Comparison of ENCODE assay signal across 20 cellular contexts in the genomic region with DNA sequence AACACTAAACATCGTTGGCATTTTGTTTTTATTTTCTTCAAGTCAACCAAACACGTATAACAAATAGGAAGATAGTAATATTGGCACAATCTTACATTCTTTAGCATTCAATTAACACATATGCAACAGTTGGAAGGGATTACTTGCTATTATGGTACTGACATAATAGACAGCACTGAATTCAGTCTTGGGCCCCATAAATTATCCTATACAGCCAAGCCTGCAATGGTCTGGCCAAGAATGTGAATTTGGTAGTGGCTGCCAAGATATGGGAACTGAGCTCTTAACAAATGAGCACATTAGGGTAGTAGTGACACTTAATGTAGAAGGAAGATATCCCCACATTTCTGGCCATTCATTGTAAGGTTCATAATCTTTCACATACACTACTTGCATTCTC. TPM values are rescaled to one million over a fixed set of nuclear protein-coding genes. Genes with fewer than 3 reads are reported as not detected.
DNase-seq lines count a peak whose midpoint lies in the region; ATAC-seq, FAIRE-seq and TF ChIP-seq lines count a peak whose summit lies in the region.
"Had no signal": no experiment of that assay in that cellular context is flagged by ENCODE, and none has a peak within 500 bp of the region (broad histone marks: within the 10 kb centered on the region; RNA-seq: fewer than 3 reads in every experiment).

No MANE protein-coding gene starts in this region.

- no peaks in the 10 kb centered on the region for H3K9me3 ChIP-seq in HepG2 (ENCODE audit: low read length)
- H3K9me3 ChIP-seq in right lobe of liver: no peaks in the 10 kb centered on the region
- H3K9me3 ChIP-seq in K562 (replicated peaks; ENCODE audit: control insufficient read depth, insufficient read depth, low read depth, low read length): no peaks in the 10 kb centered on the region
- H3K9me3 ChIP-seq: BLaER1 treated with 17β-estradiol and CSF1 and Interleukin-3, amounts not matched to agents 10 nM and 100 nM had no signal

- no peak overlapping the region for H3K4me2 ChIP-seq in HepG2 (ENCODE audit: low read depth, low read length)
- H3K4me2 ChIP-seq in K562 (ENCODE audit: insufficient read depth, low read length): no peak overlapping the region

- FAIRE-seq in HepG2 (lab: Jason Lieb, UNC): peak; percentile 26
- no peak for FAIRE-seq in K562 (lab: Jason Lieb, UNC)
- FAIRE-seq: GM12878, H1 had no signal

- POLR2A ChIA-PET in HepG2 (lab: Yijun Ruan, JAX): no interaction called here
- POLR2A ChIA-PET in K562 (lab: Yijun Ruan, JAX): no interaction called here

- H2AFZ ChIP-seq in HepG2 (ENCODE audit: low read length) (no peak overlapping the region), K562 (ENCODE audit: low read depth, low read length) (no peak overlapping the region)

- no peak overlapping the region for H3K9ac ChIP-seq in HepG2 (ENCODE audit: insufficient read depth, low read depth, low read length)
- H3K9ac ChIP-seq in K562 (ENCODE audit: insufficient read depth in 1 of 2, low read depth in 2 of 2, low read length in 2 of 2): no peak overlapping the region
- H3K9ac ChIP-seq: BLaER1 treated with 17β-estradiol and CSF1 and Interleukin-3, amounts not matched to agents 10 nM and 100 nM had no signal

- in situ Hi-C loops in HepG2 (cut with HindIII; ENCODE audit: extremely low pct_ligation_motif_present, low pct_unique_long_range_greater_than_20kb): no loop called here
- in situ Hi-C loops in K562 (cut with MboI): no loop called here

- intact Hi-C loops in HepG2 (cut with micrococcal nuclease; ENCODE audit: unreplicated experiment): no loop called here
- intact Hi-C loops in right lobe of liver (cut with DNase I): no loop called here
- intact Hi-C loops in K562 (cut with micrococcal nuclease): no loop called here

- DNase-seq in HepG2 (ENCODE audit: low spot score) (no peak), right lobe of liver (no peak), NCI-H446 treated with DMSO at 0.1 percent for 48 hours (lab: John Stamatoyannopoulos, UW) (peak; percentile 56), K562 (ENCODE audit: extremely low read depth in 1 of 4, low spot score in 3 of 4) (no peak), NCI-H146 (lab: John Stamatoyannopoulos, UW) (no peak), NCI-H2227 treated with DMSO at 0.1 percent for 48 hours (lab: John Stamatoyannopoulos, UW) (no peak)
- DNase-seq: 8988T; Calu3; CD8-positive, alpha-beta T cell; DMS 273 treated with DMSO at 0.1 percent for 48 hours; DMS53; DND-41; EL; H9; IMR-90 had no signal

- H3K4me1 ChIP-seq in HepG2 (ENCODE audit: insufficient read depth, low read length) (peaks cover 9% of the 10 kb centered on the region; the same call in 1 of the 2 replicates), right lobe of liver (no peaks in the 10 kb centered on the region), K562 (replicated peaks in 1 of 2; ENCODE audit: control insufficient read depth in 2 of 2, insufficient read depth in 2 of 2, low read length in 2 of 2) (peaks cover 0 to 11% of the 10 kb centered on the region in 2 experiments; a peak in 2 of 5 replicates)

- under 1% methylated on average over 2 of the region's 2 CpGs for WGBS in HepG2 (ENCODE audit: low lambda C conversion rate)
- WGBS in right lobe of liver (ENCODE audit: insufficient coverage, low coverage, low lambda C conversion rate, missing lambda C conversion rate): 80% methylated on average over 2 of the region's 2 CpGs
- WGBS in K562 (ENCODE audit: insufficient coverage, low coverage, missing lambda C conversion rate): 31% methylated on average over 2 of the region's 2 CpGs

- H3K4me3 ChIP-seq in HepG2 (replicated peaks in 1 of 3; ENCODE audit: insufficient read depth in 1 of 3, low read depth in 2 of 3, low read length in 3 of 3) (no peak overlapping the region), right lobe of liver (no peak overlapping the region), K562 (no peak overlapping the region)
- H3K4me3 ChIP-seq: BLaER1 treated with 17β-estradiol and CSF1 and Interleukin-3, amounts not matched to agents 10 nM and 100 nM; GM12878 had no signal

- no peaks in the 10 kb centered on the region for H3K9me1 ChIP-seq in K562 (ENCODE audit: control insufficient read depth, insufficient read depth, low read length)

- H3K79me2 ChIP-seq in HepG2 (ENCODE audit: insufficient read depth, low read length): no peaks in the 10 kb centered on the region
- H3K79me2 ChIP-seq in K562 (ENCODE audit: control insufficient read depth, insufficient read depth, low read length): no peaks in the 10 kb centered on the region

- H3K27ac ChIP-seq in HepG2 (ENCODE audit: extremely low read length, insufficient read depth, low read length) (no peak overlapping the region), right lobe of liver (no peak overlapping the region), K562 (ENCODE audit: extremely low read depth, low read depth, low read length) (no peak overlapping the region)
- H3K27ac ChIP-seq: HL-60 had no signal

- H3K36me3 ChIP-seq in HepG2 (replicated peaks in 1 of 2; ENCODE audit: control insufficient read depth in 1 of 2, insufficient read depth in 2 of 2, low read length in 2 of 2) (no peaks in the 10 kb centered on the region), right lobe of liver (no peaks in the 10 kb centered on the region), K562 (ENCODE audit: control insufficient read depth, insufficient read depth, low read length) (no peaks in the 10 kb centered on the region)
- H3K36me3 ChIP-seq: BLaER1 treated with 17β-estradiol and CSF1 and Interleukin-3, amounts not matched to agents 10 nM and 100 nM had no signal

- no peak for TF ChIP-seq CTCF in HepG2 (CRISPR knock-in tag; IDR thresholded peaks at IDR 0.05)
- no peak for TF ChIP-seq CTCF in right lobe of liver (IDR thresholded peaks at IDR 0.05)
- TF ChIP-seq CTCF in K562 (IDR thresholded peaks at IDR 0.05 in 2 of 3, conservative IDR thresholded peaks at IDR 0.05 in 1 of 3; ENCODE audit: insufficient read depth in 2 of 3, low read depth in 1 of 3, low read length in 3 of 3): no peak

- TF ChIP-seq POLR2A in HepG2 (IDR thresholded peaks at IDR 0.05; ENCODE audit: insufficient read depth in 1 of 2, low read depth in 2 of 2, low read length in 2 of 2) (no peak), right lobe of liver (IDR thresholded peaks at IDR 0.05) (no peak), K562 (conservative IDR thresholded peaks at IDR 0.05) (no peak)

- TF ChIP-seq EP300 in HepG2 (IDR thresholded peaks at IDR 0.05; ENCODE audit: low read depth in 2 of 2, low read length in 2 of 2) (no peak), HepG2 (CRISPR knock-in tag; IDR thresholded peaks at IDR 0.05; ENCODE audit: borderline replicate concordance) (no peak), K562 (IDR thresholded peaks at IDR 0.05; ENCODE audit: low read length) (no peak)

- CTCF ChIA-PET in HepG2 (lab: Yijun Ruan, JAX; ENCODE audit: low intra/inter-chr PET ratio, low total read pairs) (no interaction called here), K562 (lab: Yijun Ruan, JAX; ENCODE audit: low intra/inter-chr PET ratio) (no interaction called here)

- ATAC-seq in HepG2 (no peak), right lobe of liver (no peak), K562 (no peak), HG02798 (IDR thresholded peaks at IDR 0.05; ENCODE audit: poor library complexity, unreplicated experiment) (no peak)
- ATAC-seq: CD8-positive, alpha-beta T cell; GM12878 had no signal

- H4K20me1 ChIP-seq in HepG2 (ENCODE audit: insufficient read depth, low read length) (no peaks in the 10 kb centered on the region), K562 (replicated peaks; ENCODE audit: control insufficient read depth, insufficient read depth, low read length) (no peaks in the 10 kb centered on the region)
- H4K20me1 ChIP-seq: BLaER1 treated with 17β-estradiol and CSF1 and Interleukin-3, amounts not matched to agents 10 nM and 100 nM had no signal

- no peaks in the 10 kb centered on the region; a peak in 1 of 5 replicates for H3K27me3 ChIP-seq in HepG2 (ENCODE audit: control insufficient read depth in 1 of 2, insufficient read depth in 2 of 2, low read length in 2 of 2)
- no peaks in the 10 kb centered on the region for H3K27me3 ChIP-seq in right lobe of liver
- H3K27me3 ChIP-seq in K562 (ENCODE audit: control insufficient read depth in 2 of 2, insufficient read depth in 2 of 2, low read length in 2 of 2): no peaks in the 10 kb centered on the region
- H3K27me3 ChIP-seq: BLaER1 treated with 17β-estradiol and CSF1 and Interleukin-3, amounts not matched to agents 10 nM and 100 nM had no signal

- TF ChIP-seq RAD21 in HepG2 (CRISPR knock-in tag; IDR thresholded peaks at IDR 0.05) (no peak), K562 (CRISPR knock-in tag; conservative IDR thresholded peaks at IDR 0.05 in 1 of 2, IDR thresholded peaks at IDR 0.05 in 1 of 2) (no peak)

- BruUV-seq in HepG2 (replicated peaks; lab: Mats Ljungman, UMichigan): no TSS peak
- no TSS peak for BruUV-seq in K562 (replicated peaks; lab: Mats Ljungman, UMichigan)

RNA-seq across cellular contexts. Expression of a gene that starts 44.8 kb away (rescaled TPM):
- total RNA-seq in HepG2 (2016; rRNA removed; fragmentation: Illumina TruSeq; extraction: Trizol) (115 and 183 TPM in 2 replicates), right lobe of liver (1 to 10 TPM; 2.2 to 8.0 (median 2.9) TPM), K562 (2014; rRNA removed) (15.5 and 16.2 TPM in 2 replicates), K562 (2014; rRNA removed; fragmentation: Illumina TruSeq; extraction: Trizol) (29.7 and 33.9 TPM in 2 replicates), K562 (2015; rRNA removed; fragmentation: Illumina TruSeq; extraction: Trizol) (21.6 and 24.3 TPM in 2 replicates), K562 (2021) (18.4 and 21.1 TPM in 2 replicates)
- 16.6 and 18.3 TPM in 2 replicates for total RNA-seq in HepG2 (2016; cell fraction: cytosol; rRNA removed; fragmentation: Illumina TruSeq; extraction: Trizol; ENCODE audit: low read depth)
- 116 and 185 TPM in 2 replicates for total RNA-seq in HepG2 (2016; cell fraction: insoluble cytoplasmic fraction; rRNA removed; fragmentation: Illumina TruSeq; extraction: Trizol)
- total RNA-seq in HepG2 (2016; cell fraction: membrane; rRNA removed; fragmentation: Illumina TruSeq; extraction: Trizol): 53.6 and 60.8 TPM in 2 replicates
- 89.7 and 91.5 TPM in 2 replicates for total RNA-seq in HepG2 (2016; cell fraction: nucleus; rRNA removed; fragmentation: Illumina TruSeq; extraction: Trizol)
- polyA plus RNA-seq in HepG2 (2011; rRNA removed) (37.8 and 58.2 TPM in 2 replicates), K562 (2011; rRNA removed) (25.6 and 25.8 TPM in 2 replicates), K562 (2014; fragmentation: Illumina TruSeq; extraction: Trizol) (20.2 and 22.0 TPM in 2 replicates), K562 (2014; fragmentation: Nextera tagmentation; extraction: Ambion mirVana) (10 to 100 TPM; 17.8 to 19.0 TPM), K562 (2014; rRNA removed) (11.8 and 13.3 TPM in 2 replicates)
- 24.3 and 29.8 TPM in 2 replicates for polyA plus RNA-seq in HepG2 (2011; cell fraction: cytosol; rRNA removed)
- 13.1 and 14.2 TPM in 2 replicates for polyA plus RNA-seq in HepG2 (2011; cell fraction: nucleus; rRNA removed)
- polyA plus RNA-seq in HepG2 (2012): 54.6 and 95.7 TPM in 2 replicates
- polyA plus RNA-seq in HepG2 (2016; cell fraction: cytosol; fragmentation: Illumina TruSeq; extraction: Trizol; ENCODE audit: low read depth): 6.1 and 6.7 TPM in 2 replicates
- 150 and 162 TPM in 2 replicates for polyA plus RNA-seq in HepG2 (2016; cell fraction: insoluble cytoplasmic fraction; fragmentation: Illumina TruSeq; extraction: Trizol; ENCODE audit: low read depth)
- 21.3 and 24.5 TPM in 2 replicates for polyA plus RNA-seq in HepG2 (2016; cell fraction: membrane; fragmentation: Illumina TruSeq; extraction: Trizol; ENCODE audit: low read depth)
- 65.9 and 66.3 TPM in 2 replicates for polyA plus RNA-seq in HepG2 (2016; cell fraction: nucleus; fragmentation: Illumina TruSeq; extraction: Trizol; ENCODE audit: insufficient read depth, low read depth)
- 8.2 and 55.6 TPM in 2 replicates for polyA minus RNA-seq in HepG2 (2011; rRNA and poly(A)+ RNA removed; ENCODE audit: low replicate concordance)
- 60.4 and 69.2 TPM in 2 replicates for polyA minus RNA-seq in HepG2 (2011; cell fraction: cytosol; rRNA and poly(A)+ RNA removed)
- 134 and 144 TPM in 2 replicates for polyA minus RNA-seq in HepG2 (2011; cell fraction: nucleus; rRNA and poly(A)+ RNA removed)
- 15.1 and 38.1 TPM in 2 replicates for total RNA-seq in K562 (2011; cell fraction: chromatin; rRNA removed; ENCODE audit: low replicate concordance)
- 9.8 and 11.2 TPM in 2 replicates for total RNA-seq in K562 (2011; cell fraction: nucleolus; rRNA removed)
- 14.4 and 21.6 TPM in 2 replicates for total RNA-seq in K562 (2011; cell fraction: nucleoplasm; rRNA removed)
- polyA plus RNA-seq in K562 (2011; cell fraction: cytosol; rRNA removed): 4.0 and 10.9 TPM in 2 replicates
- 7.1 and 10.8 TPM in 2 replicates for polyA plus RNA-seq in K562 (2011; cell fraction: nucleus; rRNA removed)
- 14.6 and 19.2 TPM in 2 replicates for polyA plus RNA-seq in K562 (2012)
- polyA minus RNA-seq in K562 (2011; rRNA and poly(A)+ RNA removed): 38.4 and 50.9 TPM in 2 replicates
- 16.6 and 20.7 TPM in 2 replicates for polyA minus RNA-seq in K562 (2011; cell fraction: cytosol; rRNA and poly(A)+ RNA removed)
- polyA minus RNA-seq in K562 (2011; cell fraction: nucleus; rRNA and poly(A)+ RNA removed): 13.2 and 34.0 TPM in 2 replicates
